In genomic region chr7:92834661-92835139, GRCh38 we compare ENCODE assay signal across 8 cellular contexts. TPM values are rescaled to one million over a fixed set of nuclear protein-coding genes. Genes with fewer than 3 reads are reported as not detected.
A peak's percentile ranks its signal among the peaks of the same experiment; 100 is the strongest.
DNase-seq lines count a peak whose midpoint lies in the region; ATAC-seq and TF ChIP-seq lines count a peak whose summit lies in the region.

No MANE protein-coding gene starts in this region.

- H3K9ac ChIP-seq in GM23248 (peak overlapping the region; percentile 91), fibroblast of lung (ENCODE audit: insufficient read depth, low read length) (peak overlapping the region; percentile 88)

- no peaks in the 10 kb centered on the region for H3K27me3 Mint-ChIP-seq in activated B cell treated with CpG ODN at 0.5 μM for 24 hours
- H3K27me3 Mint-ChIP-seq in neural crest cell (ENCODE audit: low read depth), result peaks cover 32% of the 10 kb centered on the region

- H3K4me2 ChIP-seq in GM23248 (ENCODE audit: unreplicated experiment) (peak overlapping the region; percentile 92), fibroblast of lung (ENCODE audit: extremely low read depth, insufficient read depth, low read length) (peak overlapping the region; percentile 91)

- no peak for TF ChIP-seq CTCF in activated B cell treated with CpG ODN at 0.5 μM for 24 hours (IDR thresholded peaks at IDR 0.05)
- TF ChIP-seq CTCF in fibroblast of lung (conservative IDR thresholded peaks at IDR 0.05 in 1 of 2, IDR thresholded peaks at IDR 0.05 in 1 of 2; ENCODE audit: low read depth in 1 of 2, low read length in 2 of 2), result no peak
- no peak for TF ChIP-seq CTCF in neural crest cell (conservative IDR thresholded peaks at IDR 0.05)

- H3K79me2 ChIP-seq in GM23248 (ENCODE audit: insufficient read depth), result peaks cover 53% of the 10 kb centered on the region
- peaks cover 56% of the 10 kb centered on the region for H3K79me2 ChIP-seq in fibroblast of lung (ENCODE audit: control insufficient read depth, insufficient read depth, low read length)

- no peaks in the 10 kb centered on the region for H4K20me1 ChIP-seq in GM23248 (ENCODE audit: insufficient read depth)
- no peaks in the 10 kb centered on the region for H4K20me1 ChIP-seq in fibroblast of lung (ENCODE audit: control insufficient read depth, extremely low read depth, insufficient read depth, low read length)

- in situ Hi-C loops in ACHN (cut with HindIII; ENCODE audit: low pct_ligation_motif_present, low pct_unique_long_range_greater_than_20kb, low sequenced_read_pairs) (no loop called here), GM23248 (cut with MboI) (loop anchor here (10.0 kb wide), 3 partner anchors 140 to 220 kb away; no protein-coding TSS in a partner anchor)

- DNase-seq in ACHN (peak; percentile 39), GM23248 (peak; percentile 47), activated B cell treated with CpG ODN at 0.5 μM for 24 hours (peak; percentile 23), fibroblast of lung (ENCODE audit: low read depth in 2 of 2) (no peak), neural crest cell (ENCODE audit: low read depth, low spot score) (peak; percentile 25), DMS79 treated with DMSO at 0.1 percent for 48 hours (lab: John Stamatoyannopoulos, UW) (no peak), OCI-M2 (lab: John Stamatoyannopoulos, UW; ENCODE audit: unreplicated experiment) (no peak)

- POLR2A ChIA-PET in activated B cell treated with CpG ODN at 0.5 μM for 24 hours (lab: Charles Lee), result interaction anchor here (1.5 to 2.1 kb wide), 2 partner anchors 21 to 201 kb away, joined by 4 to 8 read pairs; no protein-coding TSS in a partner anchor

- H3K27ac Mint-ChIP-seq in activated B cell treated with CpG ODN at 0.5 μM for 24 hours, result peak overlapping the region; percentile 79
- H3K27ac Mint-ChIP-seq in neural crest cell (ENCODE audit: unreplicated experiment), result peak overlapping the region; percentile 94

- ATAC-seq in activated B cell treated with CpG ODN at 0.5 μM for 24 hours (ENCODE audit: low read depth) (no peak), HG03097 (IDR thresholded peaks at IDR 0.05; ENCODE audit: low FRiP score, unreplicated experiment) (no peak)

- H3K27ac ChIP-seq in GM23248, result peak overlapping the region; percentile 87
- peak overlapping the region; percentile 96 for H3K27ac ChIP-seq in fibroblast of lung (ENCODE audit: insufficient read depth, low read length)

- H3K4me3 ChIP-seq in GM23248 (peak overlapping the region; percentile 88), fibroblast of lung (replicated peaks in 1 of 4; ENCODE audit: control extremely low read depth in 1 of 4, insufficient read depth in 1 of 4, low read depth in 3 of 4, low read length in 4 of 4) (peak overlapping the region; percentile 79 to 95 (median 90))

- H3K4me1 Mint-ChIP-seq in activated B cell treated with CpG ODN at 0.5 μM for 24 hours, result peaks cover 42% of the 10 kb centered on the region
- H3K4me1 Mint-ChIP-seq in neural crest cell, result peaks cover 50% of the 10 kb centered on the region

- peaks cover 27% of the 10 kb centered on the region for H3K4me1 ChIP-seq in GM23248 (ENCODE audit: insufficient read depth)
- H3K4me1 ChIP-seq in fibroblast of lung (ENCODE audit: control insufficient read depth, extremely low read depth, insufficient read depth, low read length), result peaks cover 4% of the 10 kb centered on the region

- no peaks in the 10 kb centered on the region for H3K9me2 ChIP-seq in GM23248 (ENCODE audit: insufficient read depth)

- H3K4me3 Mint-ChIP-seq in activated B cell treated with CpG ODN at 0.5 μM for 24 hours, result peak overlapping the region; percentile 87
- H3K4me3 Mint-ChIP-seq in neural crest cell, result peak overlapping the region; percentile 97

- H3K36me3 Mint-ChIP-seq in activated B cell treated with CpG ODN at 0.5 μM for 24 hours (ENCODE audit: low read depth) (peaks cover 21% of the 10 kb centered on the region), neural crest cell (ENCODE audit: low read depth) (no peaks in the 10 kb centered on the region)

- CTCF ChIA-PET in activated B cell treated with CpG ODN at 0.5 μM for 24 hours (lab: Charles Lee), result no interaction called here

- H3K36me3 ChIP-seq in GM23248 (ENCODE audit: low read depth) (no peaks in the 10 kb centered on the region), fibroblast of lung (ENCODE audit: control insufficient read depth, insufficient read depth, low read length) (no peaks in the 10 kb centered on the region)

- intact Hi-C loops in activated B cell treated with CpG ODN at 0.5 μM for 24 hours (cut with micrococcal nuclease), result loop anchor here (1.0 to 10.0 kb wide), 7 partner anchors 67 to 892 kb away; partner anchors contain the start of genes AKAP9, ANKIB1, CYP51A1 and KRIT1

- H3K27me3 ChIP-seq in GM23248 (replicated peaks; ENCODE audit: insufficient read depth) (no peaks in the 10 kb centered on the region), fibroblast of lung (ENCODE audit: control insufficient read depth, insufficient read depth, low read length) (no peaks in the 10 kb centered on the region)

- 1% methylated on average over 28 to 35 of the region's 35 CpGs for WGBS in GM23248 (ENCODE audit: low coverage in 1 of 2, low lambda C conversion rate in 2 of 2, missing lambda C conversion rate in 2 of 2), 2 experiments

- H3K9me3 ChIP-seq in GM23248 (ENCODE audit: low read depth), result no peaks in the 10 kb centered on the region
- no peaks in the 10 kb centered on the region for H3K9me3 ChIP-seq in fibroblast of lung (ENCODE audit: control insufficient read depth, insufficient read depth, low read depth, low read length)

- H3K9me3 Mint-ChIP-seq in activated B cell treated with CpG ODN at 0.5 μM for 24 hours (no peaks in the 10 kb centered on the region), neural crest cell (no peaks in the 10 kb centered on the region)

- peaks cover 41% of the 10 kb centered on the region for H3F3A ChIP-seq in GM23248 (ENCODE audit: insufficient read depth)

- H2AFZ ChIP-seq in GM23248 (peak overlapping the region; percentile 62), fibroblast of lung (ENCODE audit: low read length) (peak overlapping the region; percentile 55)

RNA-seq across cellular contexts. Expression of gene CDK6, which starts 1.7 kb away (rescaled TPM):
- 61.5 and 77.0 TPM in 2 replicates for total RNA-seq in GM23248 (2014; rRNA removed; shearing (Covaris generic))
- 16.1 and 17.8 TPM in 2 replicates for polyA plus RNA-seq in GM23248 (2016; fragmentation: Nextera tagmentation; extraction: Ambion mirVana)
- total RNA-seq in activated B cell treated with CpG ODN at 0.5 μM for 24 hours, result 26.1 and 30.5 TPM in 2 replicates
- 9.8 and 17.8 TPM in 2 replicates for total RNA-seq in fibroblast of lung
- 13.4 and 19.2 TPM in 2 replicates for polyA plus RNA-seq in fibroblast of lung
- 6.2 and 10.6 TPM in 2 replicates for polyA plus RNA-seq in fibroblast of lung (2012)
- polyA minus RNA-seq in fibroblast of lung (ENCODE audit: low replicate concordance), result 17.8 and 53.6 TPM in 2 replicates
- 40.0 and 42.9 TPM in 2 replicates for total RNA-seq in neural crest cell

Comparison
In these comparisons a context has a peak if more than half of its experiments do, and no peak if none do; other contexts are left out.
1. DNase-seq: peak in ACHN (single experiment), GM23248 (single experiment), activated B cell treated with CpG ODN at 0.5 μM for 24 hours (single experiment) and neural crest cell (single experiment); none in fibroblast of lung (0 of 2), DMS79 treated with DMSO at 0.1 percent for 48 hours (single experiment) and OCI-M2 (single experiment).